ENCODE assay signal across 8 cellular contexts in the genomic region with DNA sequence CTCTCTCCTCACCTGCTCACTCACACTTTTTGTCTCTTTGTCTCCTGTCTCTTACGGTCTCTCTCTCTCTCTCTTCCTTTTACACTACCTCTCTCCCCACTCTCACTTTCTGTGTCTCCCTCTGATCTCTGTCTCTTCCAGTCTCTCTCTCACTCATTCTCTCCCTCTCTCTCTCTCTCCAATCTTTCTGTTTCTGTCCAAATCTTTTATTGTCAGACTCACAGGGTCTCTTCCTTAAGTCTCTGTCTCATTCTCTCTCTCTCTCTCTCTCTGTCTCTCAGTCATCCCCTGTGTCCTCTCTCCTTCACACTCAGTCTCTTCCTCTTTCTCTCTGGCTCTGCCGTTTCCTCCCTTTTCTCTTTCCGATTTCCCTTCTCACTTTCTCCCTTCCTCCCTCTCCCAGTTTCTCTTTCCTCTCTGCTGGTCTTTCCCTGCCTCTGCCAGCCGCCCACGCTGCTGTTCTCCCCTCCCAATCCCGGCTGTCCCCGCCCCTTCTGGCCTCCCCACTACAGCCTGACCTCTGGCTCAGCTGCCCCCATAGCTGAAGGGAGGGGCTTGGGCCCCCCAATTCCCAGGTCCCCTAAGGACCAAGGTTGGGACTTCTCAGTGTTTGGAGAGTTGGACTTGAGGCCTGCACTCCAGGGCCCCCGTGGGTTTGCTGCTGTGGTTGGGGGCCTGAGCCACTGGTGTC. TPM values are rescaled to one million over a fixed set of nuclear protein-coding genes. Genes with fewer than 3 reads are reported as not detected.
DNase-seq lines count a peak whose midpoint lies in the region; ATAC-seq, FAIRE-seq and TF ChIP-seq lines count a peak whose summit lies in the region.

A gene with protein sequence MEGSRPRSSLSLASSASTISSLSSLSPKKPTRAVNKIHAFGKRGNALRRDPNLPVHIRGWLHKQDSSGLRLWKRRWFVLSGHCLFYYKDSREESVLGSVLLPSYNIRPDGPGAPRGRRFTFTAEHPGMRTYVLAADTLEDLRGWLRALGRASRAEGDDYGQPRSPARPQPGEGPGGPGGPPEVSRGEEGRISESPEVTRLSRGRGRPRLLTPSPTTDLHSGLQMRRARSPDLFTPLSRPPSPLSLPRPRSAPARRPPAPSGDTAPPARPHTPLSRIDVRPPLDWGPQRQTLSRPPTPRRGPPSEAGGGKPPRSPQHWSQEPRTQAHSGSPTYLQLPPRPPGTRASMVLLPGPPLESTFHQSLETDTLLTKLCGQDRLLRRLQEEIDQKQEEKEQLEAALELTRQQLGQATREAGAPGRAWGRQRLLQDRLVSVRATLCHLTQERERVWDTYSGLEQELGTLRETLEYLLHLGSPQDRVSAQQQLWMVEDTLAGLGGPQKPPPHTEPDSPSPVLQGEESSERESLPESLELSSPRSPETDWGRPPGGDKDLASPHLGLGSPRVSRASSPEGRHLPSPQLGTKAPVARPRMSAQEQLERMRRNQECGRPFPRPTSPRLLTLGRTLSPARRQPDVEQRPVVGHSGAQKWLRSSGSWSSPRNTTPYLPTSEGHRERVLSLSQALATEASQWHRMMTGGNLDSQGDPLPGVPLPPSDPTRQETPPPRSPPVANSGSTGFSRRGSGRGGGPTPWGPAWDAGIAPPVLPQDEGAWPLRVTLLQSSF (minus strand): TSS at position 422 of the 691 bp plus-strand sequence. CDS start 997 bp downstream, outside the sequence.

- peak within 1 kb of the TSS; percentile 80 to 90 for H3K18ac ChIP-seq in mesenchymal stem cell (ENCODE audit: low read depth in 1 of 2, low read length in 2 of 2)

- H3K9me3 ChIP-seq in A549 (no peaks in the 10 kb centered on the region), Loucy (ENCODE audit: insufficient read depth, low read depth, low read length) (no peaks in the 10 kb centered on the region), mesenchymal stem cell (ENCODE audit: control insufficient read depth, low read length) (no peaks in the 10 kb centered on the region)

- no peak within 1 kb of the TSS for H3K4me3 ChIP-seq in A549
- H3K4me3 ChIP-seq in Loucy (ENCODE audit: low read length, poor library complexity, severe bottlenecking), result no peak within 1 kb of the TSS
- peak within 1 kb of the TSS in 1 of 2 experiments; percentile 87 for H3K4me3 ChIP-seq in mesenchymal stem cell (ENCODE audit: insufficient read depth in 1 of 2, low read depth in 1 of 2, low read length in 2 of 2)

- H2BK15ac ChIP-seq in mesenchymal stem cell (ENCODE audit: low read depth, poor library complexity, severe bottlenecking), result peak within 1 kb of the TSS; percentile 44

- peaks cover 9% of the 10 kb centered on the region; the same call in 1 of the 2 replicates for H3K79me2 ChIP-seq in Loucy (ENCODE audit: insufficient read depth, low read length)

- no peak for TF ChIP-seq POLR2A in A549 (IDR thresholded peaks at IDR 0.05; ENCODE audit: low read length)

- H3K27me3 ChIP-seq in Loucy (ENCODE audit: insufficient read depth, low read length, poor library complexity, severe bottlenecking), result no peaks in the 10 kb centered on the region
- H3K27me3 ChIP-seq in mesenchymal stem cell (ENCODE audit: control insufficient read depth in 1 of 2, insufficient read depth in 1 of 2, low read length in 2 of 2), result no peaks in the 10 kb centered on the region

- H3K9ac ChIP-seq in Loucy (ENCODE audit: low read depth, low read length, poor library complexity, severe bottlenecking) (no peak within 1 kb of the TSS), mesenchymal stem cell (ENCODE audit: low read length) (peak within 1 kb of the TSS; percentile 90)

- CTCF ChIA-PET in A549 (lab: Yijun Ruan, JAX), result interaction anchor here (1.0 to 13.7 kb wide), 9 partner anchors 17 to 191 kb away, joined by 3 to 121 read pairs (median 7); a partner anchor contains a TSS

- peak within 1 kb of the TSS; percentile 52 to 93 for H3K4ac ChIP-seq in mesenchymal stem cell (ENCODE audit: low read depth in 1 of 2, low read length in 2 of 2)

- DNase-seq in A549 (ENCODE audit: low read depth in 1 of 2, low spot score in 1 of 2) (no peak), dedifferentiated amniotic fluid mesenchymal stem cell (ENCODE audit: extremely low spot score) (peak; percentile 38), mesenchymal stem cell (peak; percentile 81), NCI-H2107 (lab: John Stamatoyannopoulos, UW) (no peak), HuH-7.5 (ENCODE audit: low spot score) (no peak)

- TF ChIP-seq RAD21 in A549 (conservative IDR thresholded peaks at IDR 0.05 in 1 of 2, IDR thresholded peaks at IDR 0.05 in 1 of 2), result no peak

- peak within 1 kb of the TSS; percentile 67 for H4K8ac ChIP-seq in mesenchymal stem cell (ENCODE audit: low read length)

- no peaks in the 10 kb centered on the region for H3K9me2 ChIP-seq in Loucy (replicated peaks; ENCODE audit: low read depth, low read length)

- no peaks in the 10 kb centered on the region for H3F3A ChIP-seq in Loucy (ENCODE audit: low read depth)

- peak within 1 kb of the TSS; percentile 81 for H4K91ac ChIP-seq in mesenchymal stem cell (ENCODE audit: low read length)

- H3K4me2 ChIP-seq in A549 (peak within 1 kb of the TSS; percentile 55), Loucy (ENCODE audit: low read depth, low read length, poor library complexity, severe bottlenecking) (no peak within 1 kb of the TSS), mesenchymal stem cell (ENCODE audit: low read length, poor library complexity, severe bottlenecking) (peak within 1 kb of the TSS; percentile 64)

- peak within 1 kb of the TSS; percentile 3 for H2AK5ac ChIP-seq in mesenchymal stem cell (ENCODE audit: low read length, severe bottlenecking)

- H3K4me1 ChIP-seq in A549 (peaks cover 17% of the 10 kb centered on the region), Loucy (ENCODE audit: insufficient read depth, low read length, poor library complexity, severe bottlenecking) (peaks cover 8% of the 10 kb centered on the region), mesenchymal stem cell (ENCODE audit: control insufficient read depth, insufficient read depth, low read depth, low read length) (peaks cover 17% of the 10 kb centered on the region)

- H3K27ac ChIP-seq in A549 (peak within 1 kb of the TSS; percentile 60 to 84), mesenchymal stem cell (ENCODE audit: low read length, poor library complexity, severe bottlenecking) (peak within 1 kb of the TSS; percentile 21)

- FAIRE-seq in A549 (lab: Jason Lieb, UNC), result no peak

- peaks cover 6% of the 10 kb centered on the region for H3K79me1 ChIP-seq in mesenchymal stem cell (replicated peaks; ENCODE audit: low read length, poor library complexity, severe bottlenecking)

- peak within 1 kb of the TSS in 1 of 2 experiments; percentile 51 for H3K23ac ChIP-seq in mesenchymal stem cell (ENCODE audit: low read length in 2 of 2)

- H2BK120ac ChIP-seq in mesenchymal stem cell (ENCODE audit: low read depth, low read length), result peak within 1 kb of the TSS; percentile 80

- no peaks in the 10 kb centered on the region for H3K36me3 ChIP-seq in Loucy (ENCODE audit: insufficient read depth, low read length)
- H3K36me3 ChIP-seq in mesenchymal stem cell (ENCODE audit: control insufficient read depth in 1 of 2, insufficient read depth in 2 of 2, low read depth in 1 of 2, low read length in 2 of 2), result peaks cover 13 to 22% of the 10 kb centered on the region in 2 experiments

- H4K20me1 ChIP-seq in Loucy (ENCODE audit: insufficient read depth, low read length, poor library complexity, severe bottlenecking), result peaks cover 5% of the 10 kb centered on the region

- TF ChIP-seq CTCF in A549 (IDR thresholded peaks at IDR 0.05) (no peak), Loucy (conservative IDR thresholded peaks at IDR 0.05; ENCODE audit: low read length) (no peak)

- WGBS in A549 (ENCODE audit: missing lambda C conversion rate), result 37% methylated on average over 6 of the region's 8 CpGs
- 11% methylated on average over 8 of the region's 8 CpGs for WGBS in mesenchymal stem cell

- POLR2A ChIA-PET in A549 (lab: Yijun Ruan, JAX), result interaction anchor here (8.9 kb wide), 1 partner anchor 100 kb away, joined by 175 read pairs; a partner anchor contains a TSS

- ATAC-seq in A549, result no peak
- ATAC-seq in GM19351 (IDR thresholded peaks at IDR 0.05; ENCODE audit: unreplicated experiment), result no peak
- ATAC-seq in HG02884 (IDR thresholded peaks at IDR 0.05; ENCODE audit: unreplicated experiment), result no peak

- no peak for TF ChIP-seq EP300 in A549 (IDR thresholded peaks at IDR 0.05)

- H2BK5ac ChIP-seq in mesenchymal stem cell (ENCODE audit: low read depth, low read length, poor library complexity, severe bottlenecking), result no peak within 1 kb of the TSS

- peak within 1 kb of the TSS; percentile 40 to 87 for H2BK12ac ChIP-seq in mesenchymal stem cell (ENCODE audit: low read length in 2 of 2)

- peak within 1 kb of the TSS in 1 of 2 experiments; percentile 82 for H3K14ac ChIP-seq in mesenchymal stem cell (ENCODE audit: low read length in 2 of 2)

- H2AFZ ChIP-seq in Loucy (ENCODE audit: low read length) (peak within 1 kb of the TSS; percentile 60; the same call in 1 of the 2 replicates), mesenchymal stem cell (ENCODE audit: low read depth, low read length) (peak within 1 kb of the TSS; percentile 51)

RNA-seq across cellular contexts. Expression of the gene that starts here (rescaled TPM):
- 0.34 and 0.42 TPM in 2 replicates for polyA plus RNA-seq in A549 (2011; rRNA removed)
- 0.36 and 0.52 TPM in 2 replicates for polyA plus RNA-seq in A549 (2012; cell fraction: cytosol; rRNA removed)
- 0.97 TPM in 2 replicates for polyA plus RNA-seq in A549 (2012; cell fraction: nucleus; rRNA removed)
- polyA plus RNA-seq in A549 (2017; fragmentation: RNase III; extraction: RNeasy Plus Mini Kit Qiagen cat#74134 plus additional on column Dnase treatment), result 0.46 to 0.78 TPM (median 0.47 TPM) in 3 replicates
- 0.39 TPM in 1 of 2 replicates, not detected in the other for polyA minus RNA-seq in A549 (2011; rRNA and poly(A)+ RNA removed)
- 20.7 TPM for polyA plus RNA-seq in mesenchymal stem cell (2013, experiment 1 of 2)
- 20.0 TPM for polyA plus RNA-seq in mesenchymal stem cell (2013, experiment 2 of 2)

Comparison
In these comparisons a context has a peak if more than half of its experiments do, and no peak if none do; other contexts are left out.
1. DNase-seq: peak in dedifferentiated amniotic fluid mesenchymal stem cell (single experiment) and mesenchymal stem cell (single experiment); none in A549 (0 of 2), NCI-H2107 (single experiment) and HuH-7.5 (single experiment).